Comparison of ENCODE assay signal across 27 cellular contexts in genomic region chr12:27620121-27620520, GRCh38.
DNase-seq lines count a peak whose midpoint lies in the region; ATAC-seq, FAIRE-seq and TF ChIP-seq lines count a peak whose summit lies in the region.
"Had no signal": no experiment of that assay in that cellular context is flagged by ENCODE, and none has a peak within 500 bp of the region (broad histone marks: within the 10 kb centered on the region; RNA-seq: fewer than 3 reads in every experiment).

No MANE protein-coding gene starts in this region.

- H2BK120ac ChIP-seq in mesenchymal stem cell (ENCODE audit: low read depth, low read length) = peak overlapping the region; percentile 34

- H2BK12ac ChIP-seq in mesenchymal stem cell (ENCODE audit: low read length in 2 of 2) = peak overlapping the region; percentile 9 to 29

- H3K4me2 ChIP-seq in A549 (peak overlapping the region; percentile 53; the same call in 2 of the 3 replicates), mesenchymal stem cell (ENCODE audit: low read length, poor library complexity, severe bottlenecking) (no peak overlapping the region)

- no peak overlapping the region for H3K4me3 Mint-ChIP-seq in HFFc6
- H3K4me3 Mint-ChIP-seq: activated CD8-positive, alpha-beta T cell treated with anti-CD3 and anti-CD28 coated beads for 36 hours; activated T-helper 1 cell treated with anti-CD3 and anti-CD28 coated beads, Interleukin-12 subunit alpha, Interleukin-12 subunit beta, Interleukin-2, Interleukin-4 antibody, amounts not matched to agents 30 ng/mL and 10 ng/mL and 1 ng/mL, durations not matched to agents 14 hours and 24 hours and 36 hours; IgD-negative memory B cell; immature natural killer cell had no signal

- H3K4me3 ChIP-seq in A549 (no peak overlapping the region), mesenchymal stem cell (ENCODE audit: insufficient read depth in 1 of 2, low read depth in 1 of 2, low read length in 2 of 2) (no peak overlapping the region)
- H3K4me3 ChIP-seq: HAP-1, skin epidermis, suprapubic skin had no signal

- H4K91ac ChIP-seq in mesenchymal stem cell (ENCODE audit: low read length) = no peak overlapping the region

- H3K9me3 Mint-ChIP-seq in HFFc6 = no peaks in the 10 kb centered on the region
- H3K9me3 Mint-ChIP-seq: activated CD8-positive, alpha-beta T cell treated with anti-CD3 and anti-CD28 coated beads for 36 hours; IgD-negative memory B cell; immature natural killer cell had no signal

- no peak for TF ChIP-seq RAD21 in A549 (conservative IDR thresholded peaks at IDR 0.05 in 1 of 2, IDR thresholded peaks at IDR 0.05 in 1 of 2)

- H3K27me3 ChIP-seq in mesenchymal stem cell (ENCODE audit: control insufficient read depth in 1 of 2, insufficient read depth in 1 of 2, low read length in 2 of 2) = no peaks in the 10 kb centered on the region
- H3K27me3 ChIP-seq: BE2C, suprapubic skin had no signal

- no peak for TF ChIP-seq CTCF in A549 (IDR thresholded peaks at IDR 0.05)
- TF ChIP-seq CTCF in HFFc6 (IDR thresholded peaks at IDR 0.05) = no peak

- peaks cover 10% of the 10 kb centered on the region for H3K79me1 ChIP-seq in mesenchymal stem cell (replicated peaks; ENCODE audit: low read length, poor library complexity, severe bottlenecking)

- H3K14ac ChIP-seq in mesenchymal stem cell (ENCODE audit: low read length in 2 of 2) = peak overlapping the region in 1 of 2 experiments; percentile 35

- FAIRE-seq in A549 (lab: Jason Lieb, UNC) = no peak
- FAIRE-seq: G401.6 had no signal

- peak overlapping the region; percentile 4 to 60 for H3K4ac ChIP-seq in mesenchymal stem cell (ENCODE audit: low read depth in 1 of 2, low read length in 2 of 2)

- H3K36me3 Mint-ChIP-seq in HFFc6 (ENCODE audit: low read depth) = peaks cover 29% of the 10 kb centered on the region
- H3K36me3 Mint-ChIP-seq: IgD-negative memory B cell, immature natural killer cell had no signal

- POLR2A ChIA-PET in A549 (lab: Yijun Ruan, JAX) = interaction anchor here (1.4 kb wide), 1 partner anchor 96 kb away, joined by 6 read pairs; the partner anchor contains the start of gene PPFIBP1

- H3K27ac Mint-ChIP-seq in HFFc6 = peak overlapping the region; percentile 62
- H3K27ac Mint-ChIP-seq: activated CD8-positive, alpha-beta T cell treated with anti-CD3 and anti-CD28 coated beads for 36 hours; IgD-negative memory B cell; immature natural killer cell had no signal

- H2AFZ ChIP-seq in mesenchymal stem cell (ENCODE audit: low read depth, low read length) = no peak overlapping the region
- H2AFZ ChIP-seq: parathyroid adenoma had no signal

- DNase-seq in A549 (ENCODE audit: low read depth in 1 of 2, low spot score in 1 of 2) (no peak), HFFc6 (no peak), SK-N-DZ (ENCODE audit: low spot score) (peak; percentile 23), mesenchymal stem cell (peak; percentile 15), NCI-H1436 treated with DMSO at 0.1 percent for 48 hours (lab: John Stamatoyannopoulos, UW) (no peak), DMS 273 (lab: John Stamatoyannopoulos, UW; ENCODE audit: unreplicated experiment) (no peak)
- DNase-seq in stimulated activated CD4-positive, alpha-beta T cell treated with anti-CD3 and anti-CD28 coated beads, Interleukin-4, amount 100 ng/mL, for 1 hour = no peak
- DNase-seq: activated CD8-positive, alpha-beta memory T cell treated with anti-CD3 and anti-CD28 coated beads, Interleukin-2, amount 50 U/mL, for 48 hours; activated CD8-positive, alpha-beta T cell treated with anti-CD3 and anti-CD28 coated beads for 36 hours; activated naive CD4-positive, alpha-beta T cell treated with anti-CD3 and anti-CD28 coated beads, Interleukin-2, amount 50 U/mL, for 16 hours; amniotic stem cell; BE2C; immature natural killer cell; NCI-H1092 treated with DMSO at 0.1 percent for 48 hours; NCI-H187; NCI-H446 treated with DMSO at 0.1 percent for 48 hours; NCI-H82; retina; stimulated activated naive CD4-positive, alpha-beta T cell had no signal

- H3K23ac ChIP-seq in mesenchymal stem cell (ENCODE audit: low read length in 2 of 2) = no peak overlapping the region

- H2BK5ac ChIP-seq in mesenchymal stem cell (ENCODE audit: low read depth, low read length, poor library complexity, severe bottlenecking) = no peak overlapping the region

- H3K36me3 ChIP-seq in mesenchymal stem cell (ENCODE audit: control insufficient read depth in 1 of 2, insufficient read depth in 2 of 2, low read depth in 1 of 2, low read length in 2 of 2) = peaks cover 0 to 14% of the 10 kb centered on the region in 2 experiments
- H3K36me3 ChIP-seq: BE2C, HAP-1, suprapubic skin had no signal

- H3K27ac ChIP-seq in A549 = peak overlapping the region in 1 of 2 experiments; percentile 73; a peak in 3 of 6 replicates
- H3K27ac ChIP-seq in mesenchymal stem cell (ENCODE audit: low read length, poor library complexity, severe bottlenecking) = no peak overlapping the region
- H3K27ac ChIP-seq: parathyroid adenoma, skin epidermis, suprapubic skin had no signal

- H3K9ac ChIP-seq in mesenchymal stem cell (ENCODE audit: low read length) = no peak overlapping the region
- H3K9ac ChIP-seq: parathyroid adenoma had no signal

- no peaks in the 10 kb centered on the region for H3K9me3 ChIP-seq in A549
- no peaks in the 10 kb centered on the region for H3K9me3 ChIP-seq in mesenchymal stem cell (ENCODE audit: control insufficient read depth, low read length)
- H3K9me3 ChIP-seq: BE2C, HAP-1, suprapubic skin had no signal

- H3K18ac ChIP-seq in mesenchymal stem cell (ENCODE audit: low read depth in 1 of 2, low read length in 2 of 2) = peak overlapping the region in 1 of 2 experiments; percentile 75

- H3K27me3 Mint-ChIP-seq in HFFc6 (ENCODE audit: insufficient read depth) = peaks cover 3% of the 10 kb centered on the region
- H3K27me3 Mint-ChIP-seq: activated CD8-positive, alpha-beta T cell treated with anti-CD3 and anti-CD28 coated beads for 36 hours; IgD-negative memory B cell had no signal

- H3K4me1 Mint-ChIP-seq in HFFc6 (ENCODE audit: low read depth) = peaks cover 95% of the 10 kb centered on the region
- H3K4me1 Mint-ChIP-seq: IgD-negative memory B cell, immature natural killer cell had no signal

- WGBS in A549 (ENCODE audit: missing lambda C conversion rate) = 92% methylated on average over 2 of the region's 2 CpGs
- WGBS in mesenchymal stem cell = 60% methylated on average over 2 of the region's 2 CpGs

- CTCF ChIA-PET in A549 (lab: Yijun Ruan, JAX) = no interaction called here

- TF ChIP-seq EP300 in A549 (IDR thresholded peaks at IDR 0.05) = no peak

- no peak overlapping the region for H4K8ac ChIP-seq in mesenchymal stem cell (ENCODE audit: low read length)

- no peak for TF ChIP-seq POLR2A in A549 (IDR thresholded peaks at IDR 0.05; ENCODE audit: low read length)

- no peak for ATAC-seq in A549
- ATAC-seq in GM21723 (IDR thresholded peaks at IDR 0.05; ENCODE audit: unreplicated experiment) = no peak

- H3K4me1 ChIP-seq in A549 = peaks cover 70% of the 10 kb centered on the region
- H3K4me1 ChIP-seq in mesenchymal stem cell (ENCODE audit: control insufficient read depth, insufficient read depth, low read depth, low read length) = peaks cover 23% of the 10 kb centered on the region

- H2BK15ac ChIP-seq in mesenchymal stem cell (ENCODE audit: low read depth, poor library complexity, severe bottlenecking) = no peak overlapping the region

- H2AK5ac ChIP-seq in mesenchymal stem cell (ENCODE audit: low read length, severe bottlenecking) = peak overlapping the region; percentile 95

TF ChIP-seq in A549, 52 proteins besides CTCF, POLR2A, EP300 and RAD21:
- no peak for TF ChIP-seq MAFK (IDR thresholded peaks at IDR 0.05; ENCODE audit: partially characterized antibody)
- no peak for TF ChIP-seq CHD4 (IDR thresholded peaks at IDR 0.05; ENCODE audit: borderline replicate concordance)
- TF ChIP-seq TP53 (CRISPR knock-in tag; IDR thresholded peaks at IDR 0.05) = no peak
- no peak for TF ChIP-seq HOXA7 (CRISPR knock-in tag; IDR thresholded peaks at IDR 0.05)
- TF ChIP-seq HES2 (IDR thresholded peaks at IDR 0.05) = no peak
- no peak for TF ChIP-seq PHF8 (IDR thresholded peaks at IDR 0.05; ENCODE audit: borderline replicate concordance, low read depth)
- TF ChIP-seq ZFP36 (IDR thresholded peaks at IDR 0.05; ENCODE audit: borderline replicate concordance, partially characterized antibody) = no peak
- no peak for TF ChIP-seq NR3C1 (IDR thresholded peaks at IDR 0.05)
- TF ChIP-seq PBX3 (IDR thresholded peaks at IDR 0.05) = no peak

Comparison
In these comparisons a context has a peak if more than half of its experiments do, and no peak if none do; other contexts are left out.
1. DNase-seq: peak in SK-N-DZ (single experiment) and mesenchymal stem cell (single experiment); none in A549 (0 of 2), HFFc6 (single experiment), NCI-H1436 treated with DMSO at 0.1 percent for 48 hours (single experiment), DMS 273 (single experiment) and stimulated activated CD4-positive, alpha-beta T cell treated with anti-CD3 and anti-CD28 coated beads, Interleukin-4, amount 100 ng/mL, for 1 hour (single experiment).